In genomic region chr12:54187075-54187474, GRCh38 we compare ENCODE assay signal across 15 cellular contexts. TPM values are rescaled to one million over a fixed set of nuclear protein-coding genes. Genes with fewer than 3 reads are reported as not detected.
DNase-seq lines count a peak whose midpoint lies in the region; ATAC-seq and TF ChIP-seq lines count a peak whose summit lies in the region.
"Had no signal": no experiment of that assay in that cellular context is flagged by ENCODE, and none has a peak within 500 bp of the region (broad histone marks: within the 10 kb centered on the region; RNA-seq: fewer than 3 reads in every experiment).

No MANE protein-coding gene starts in this region.

- H3K36me3 Mint-ChIP-seq in CD4-positive, CD25-positive, alpha-beta regulatory T cell: peaks cover 12% of the 10 kb centered on the region
- no peaks in the 10 kb centered on the region for H3K36me3 Mint-ChIP-seq in endothelial cell (ENCODE audit: low read depth, unreplicated experiment)

- TF ChIP-seq CTCF in 22Rv1 (IDR thresholded peaks at IDR 0.05) (no peak), SU-DHL-6 (IDR thresholded peaks at IDR 0.05; ENCODE audit: insufficient read depth, low read length, poor library complexity, severe bottlenecking) (no peak), endothelial cell (IDR thresholded peaks at IDR 0.05; ENCODE audit: unreplicated experiment) (no peak)

- peaks cover 21% of the 10 kb centered on the region for H3K4me1 ChIP-seq in CD4-positive, CD25-positive, alpha-beta regulatory T cell (ENCODE audit: control insufficient read depth, insufficient read depth, low read length, poor library complexity, severe bottlenecking)

- peak overlapping the region in 3 of 4 donors; percentile 45 to 80 (median 73) for H3K4me3 Mint-ChIP-seq in CD4-positive, CD25-positive, alpha-beta regulatory T cell
- H3K4me3 Mint-ChIP-seq in endothelial cell (ENCODE audit: unreplicated experiment): peak overlapping the region; percentile 56

- peaks cover 7% of the 10 kb centered on the region for H3K36me3 ChIP-seq in CD4-positive, CD25-positive, alpha-beta regulatory T cell (ENCODE audit: control insufficient read depth, insufficient read depth, low read length)
- H3K36me3 ChIP-seq in SU-DHL-6 (ENCODE audit: low read length): no peaks in the 10 kb centered on the region

- H3K9me3 ChIP-seq in CD4-positive, CD25-positive, alpha-beta regulatory T cell (ENCODE audit: control insufficient read depth in 2 of 2, low read length in 2 of 2): no peaks in the 10 kb centered on the region
- no peaks in the 10 kb centered on the region for H3K9me3 ChIP-seq in SU-DHL-6 (ENCODE audit: insufficient read depth, low read length)
- H3K9me3 ChIP-seq: tibial nerve had no signal

- H3F3A ChIP-seq in SU-DHL-6 (ENCODE audit: insufficient read depth): 0 out of 2 replicates have a peak, but pooled peaks cover 9% of the 10 kb centered on the region

- ATAC-seq in CD4-positive, CD25-positive, alpha-beta regulatory T cell (ENCODE audit: low read depth in 2 of 2): no peak
- ATAC-seq in HG02571 (IDR thresholded peaks at IDR 0.05; ENCODE audit: unreplicated experiment) (no peak), GM21619 (IDR thresholded peaks at IDR 0.05; ENCODE audit: unreplicated experiment) (no peak)
- ATAC-seq: HepG2 had no signal

- peak overlapping the region; percentile 75 for H3K4me2 ChIP-seq in SU-DHL-6 (ENCODE audit: low read depth, low read length, poor library complexity, severe bottlenecking)

- peaks cover 28% of the 10 kb centered on the region for H3K27me3 Mint-ChIP-seq in CD4-positive, CD25-positive, alpha-beta regulatory T cell
- peaks cover 5% of the 10 kb centered on the region for H3K27me3 Mint-ChIP-seq in endothelial cell (ENCODE audit: unreplicated experiment)

- peaks cover 12 to 38% (median 26%) of the 10 kb centered on the region in 4 donors for H3K4me1 Mint-ChIP-seq in CD4-positive, CD25-positive, alpha-beta regulatory T cell
- H3K4me1 Mint-ChIP-seq in endothelial cell (ENCODE audit: unreplicated experiment): no peaks in the 10 kb centered on the region

- no peak overlapping the region for H3K4me3 ChIP-seq in CD4-positive, CD25-positive, alpha-beta regulatory T cell (ENCODE audit: low read depth, low read length)
- H3K4me3 ChIP-seq in SU-DHL-6 (ENCODE audit: insufficient read depth, low read length, poor library complexity, severe bottlenecking): no peak overlapping the region
- H3K4me3 ChIP-seq: tibial nerve had no signal

- no peak overlapping the region for H3K9ac ChIP-seq in SU-DHL-6 (ENCODE audit: low read length)

- H3K79me2 ChIP-seq in SU-DHL-6 (ENCODE audit: insufficient read depth, low read length): peaks cover 9% of the 10 kb centered on the region; the same call in 1 of the 2 replicates

- no peaks in the 10 kb centered on the region for H3K9me3 Mint-ChIP-seq in CD4-positive, CD25-positive, alpha-beta regulatory T cell
- H3K9me3 Mint-ChIP-seq in endothelial cell (ENCODE audit: unreplicated experiment): no peaks in the 10 kb centered on the region

- H3K27ac ChIP-seq in 22Rv1: peak overlapping the region; percentile 4
- no peak overlapping the region for H3K27ac ChIP-seq in CD4-positive, CD25-positive, alpha-beta regulatory T cell (ENCODE audit: insufficient read depth, low read length, poor library complexity, severe bottlenecking)
- H3K27ac ChIP-seq in SU-DHL-6 (ENCODE audit: low read depth, low read length): no peak overlapping the region
- H3K27ac ChIP-seq: skin epidermis, tibial nerve had no signal

- DNase-seq in CD4-positive, CD25-positive, alpha-beta regulatory T cell: no peak
- DNase-seq in endothelial cell (ENCODE audit: low spot score) (no peak), NCI-H1694 treated with DMSO at 0.1 percent for 48 hours (lab: John Stamatoyannopoulos, UW) (no peak), NK-92 (lab: John Stamatoyannopoulos, UW; ENCODE audit: unreplicated experiment) (no peak)
- DNase-seq: activated CD8-positive, alpha-beta memory T cell treated with anti-CD3 and anti-CD28 coated beads, Interleukin-2, amount 50 U/mL, for 48 hours; amniotic stem cell; NCI-H2081; NCI-H510A treated with DMSO at 0.1 percent for 48 hours had no signal

- H3K27ac Mint-ChIP-seq in CD4-positive, CD25-positive, alpha-beta regulatory T cell: no peak overlapping the region
- H3K27ac Mint-ChIP-seq in endothelial cell (ENCODE audit: unreplicated experiment): no peak overlapping the region

- H3K27me3 ChIP-seq in CD4-positive, CD25-positive, alpha-beta regulatory T cell (ENCODE audit: control insufficient read depth, insufficient read depth, low read length): peaks cover 8% of the 10 kb centered on the region
- H3K27me3 ChIP-seq in SU-DHL-6 (ENCODE audit: low read length): no peaks in the 10 kb centered on the region
- H3K27me3 ChIP-seq: tibial nerve had no signal

- no peaks in the 10 kb centered on the region for H3K9me2 ChIP-seq in SU-DHL-6 (replicated peaks; ENCODE audit: insufficient read depth, low read length)

- no peaks in the 10 kb centered on the region for H4K20me1 ChIP-seq in SU-DHL-6 (ENCODE audit: low read depth, low read length)

- no peak overlapping the region for H2AFZ ChIP-seq in SU-DHL-6 (ENCODE audit: low read depth, low read length, severe bottlenecking)

RNA-seq across cellular contexts. Expression of gene SMUG1, which starts 1.7 kb away (rescaled TPM):
- total RNA-seq in CD4-positive, CD25-positive, alpha-beta regulatory T cell: 13.0 TPM
- 10 to 100 TPM; 24.5 to 38.1 (median 30.7) TPM for polyA plus RNA-seq in CD4-positive, CD25-positive, alpha-beta regulatory T cell
- total RNA-seq in endothelial cell (ENCODE audit: unreplicated experiment): 24.2 TPM
